In genomic region chr1:3910769-3911520, GRCh38 we compare ENCODE assay signal across 1 cellular context.
TF ChIP-seq lines count a peak whose summit lies in the region.

No MANE protein-coding gene starts in this region.

TF ChIP-seq in K562, 482 proteins besides CTCF, POLR2A, EP300 and RAD21 (continued from another document):
- no peak for TF ChIP-seq REST (CRISPR knock-in tag; IDR thresholded peaks at IDR 0.05; ENCODE audit: low read depth)
- TF ChIP-seq ZNF347 (CRISPR knock-in tag; IDR thresholded peaks at IDR 0.05; ENCODE audit: low read depth), result no peak
- no peak for TF ChIP-seq E4F1 (CRISPR knock-in tag; IDR thresholded peaks at IDR 0.05; ENCODE audit: borderline replicate concordance)
- no peak for TF ChIP-seq MECOM (CRISPR knock-in tag; IDR thresholded peaks at IDR 0.05)
- no peak for TF ChIP-seq ZNF280B (CRISPR knock-in tag; IDR thresholded peaks at IDR 0.05)
